Comparison of ENCODE assay signal across 7 cellular contexts in the genomic region with DNA sequence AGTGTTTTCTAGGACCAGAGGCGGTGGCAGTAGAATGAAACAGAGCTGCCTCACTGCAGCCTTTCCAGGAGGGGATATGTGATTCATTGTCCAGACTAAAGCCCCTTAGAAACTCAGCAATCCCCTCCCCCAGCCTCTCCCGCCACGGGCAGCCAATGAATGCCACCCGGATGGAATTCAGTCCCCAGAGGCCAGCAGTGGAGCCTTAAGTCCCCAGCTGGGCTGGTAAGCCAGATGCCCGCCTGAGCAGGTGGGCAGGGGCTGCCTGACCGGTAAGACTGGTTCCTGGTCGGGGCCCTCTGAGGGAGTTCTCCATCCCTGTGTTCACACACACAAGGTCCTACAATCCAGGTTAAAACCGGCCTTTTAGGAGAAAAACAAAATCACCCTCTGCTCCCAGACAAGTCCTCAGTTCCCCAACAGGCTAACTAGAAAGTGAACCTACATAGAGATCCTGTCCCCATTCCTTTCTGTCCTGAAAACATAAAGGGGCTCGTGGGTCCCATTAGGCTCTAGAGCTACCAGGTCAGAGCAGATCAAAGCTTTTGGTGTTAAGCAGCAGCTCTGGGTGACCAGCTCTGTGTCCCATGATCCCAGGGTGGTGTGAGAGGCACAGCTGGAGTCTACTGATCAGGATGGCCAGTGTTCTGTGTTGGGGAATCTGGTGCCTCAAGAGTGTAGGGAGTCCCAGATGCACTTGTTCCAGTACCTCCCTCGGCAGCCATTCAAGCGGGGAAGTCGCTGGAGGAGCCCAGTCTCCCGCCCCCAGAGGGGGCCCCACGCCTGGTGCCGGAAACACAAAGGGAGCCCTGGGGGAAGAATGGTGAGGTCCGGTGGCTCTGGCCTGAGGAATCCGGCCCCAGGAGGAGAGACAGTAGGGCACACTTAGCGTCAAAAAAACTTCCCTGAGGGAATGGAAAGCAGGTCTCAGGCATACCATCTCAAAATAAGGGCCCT. TPM values are rescaled to one million over a fixed set of nuclear protein-coding genes. Genes with fewer than 3 reads are reported as not detected.
A peak's percentile ranks its signal among the peaks of the same experiment; 100 is the strongest.
DNase-seq lines count a peak whose midpoint lies in the region; ATAC-seq and TF ChIP-seq lines count a peak whose summit lies in the region.

No MANE protein-coding gene starts in this region.

- peaks cover 0 to 13% of the 10 kb centered on the region in 2 donors for H3K36me3 Mint-ChIP-seq in activated T-cell treated with anti-CD3 and anti-CD28 coated beads, Interleukin-2, amount 50 U/mL, for 72 hours (ENCODE audit: insufficient read depth in 2 of 2)
- H3K36me3 Mint-ChIP-seq in glutamatergic neuron (ENCODE audit: unreplicated experiment), result no peaks in the 10 kb centered on the region

- ATAC-seq in activated T-cell treated with anti-CD3 and anti-CD28 coated beads, Interleukin-2, amount 50 U/mL, for 72 hours (replicated peaks in 1 of 2), result no peak
- ATAC-seq in HG03354 (IDR thresholded peaks at IDR 0.05; ENCODE audit: poor library complexity, severe bottlenecking, unreplicated experiment), result no peak

- no peaks in the 10 kb centered on the region for H3K9me3 Mint-ChIP-seq in activated T-cell treated with anti-CD3 and anti-CD28 coated beads, Interleukin-2, amount 50 U/mL, for 72 hours
- H3K9me3 Mint-ChIP-seq in glutamatergic neuron (ENCODE audit: unreplicated experiment), result peaks cover 19% of the 10 kb centered on the region

- H3K4me1 Mint-ChIP-seq in activated T-cell treated with anti-CD3 and anti-CD28 coated beads, Interleukin-2, amount 50 U/mL, for 72 hours (ENCODE audit: low read depth), result peaks cover 64% of the 10 kb centered on the region
- H3K4me1 Mint-ChIP-seq in glutamatergic neuron (ENCODE audit: low read depth, unreplicated experiment), result peaks cover 23% of the 10 kb centered on the region

- peak overlapping the region; percentile 89 to 97 for H3K4me3 Mint-ChIP-seq in activated T-cell treated with anti-CD3 and anti-CD28 coated beads, Interleukin-2, amount 50 U/mL, for 72 hours
- H3K4me3 Mint-ChIP-seq in glutamatergic neuron (ENCODE audit: unreplicated experiment), result peak overlapping the region; percentile 91

- peak overlapping the region; percentile 96 for H3K27ac Mint-ChIP-seq in activated T-cell treated with anti-CD3 and anti-CD28 coated beads, Interleukin-2, amount 50 U/mL, for 72 hours
- peak overlapping the region; percentile 99 for H3K27ac Mint-ChIP-seq in glutamatergic neuron (ENCODE audit: unreplicated experiment)

- H3K27me3 Mint-ChIP-seq in activated T-cell treated with anti-CD3 and anti-CD28 coated beads, Interleukin-2, amount 50 U/mL, for 72 hours (ENCODE audit: low read depth), result no peaks in the 10 kb centered on the region
- peaks cover 26% of the 10 kb centered on the region for H3K27me3 Mint-ChIP-seq in glutamatergic neuron (ENCODE audit: unreplicated experiment)

- DNase-seq in GM10266 (ENCODE audit: extremely low spot score) (peak; percentile 46), NCI-H1105 (lab: John Stamatoyannopoulos, UW) (peak; percentile 81), glutamatergic neuron (peak; percentile 87), renal cortical epithelial cell (ENCODE audit: low read depth) (peak; percentile 30)
- DNase-seq in activated T-cell treated with anti-CD3 and anti-CD28 coated beads, Interleukin-2, amount 50 U/mL, for 72 hours, result peak; percentile 40 to 54
- no peak for DNase-seq in effector CD8-positive, alpha-beta T cell (lab: John Stamatoyannopoulos, UW)

- TF ChIP-seq CTCF in GM10266 (IDR thresholded peaks at IDR 0.05; ENCODE audit: control insufficient read depth, insufficient read depth, low read depth, missing control alignments), result no peak
- TF ChIP-seq CTCF in glutamatergic neuron (IDR thresholded peaks at IDR 0.05; ENCODE audit: partially characterized antibody, unreplicated experiment), result no peak

RNA-seq across cellular contexts. Expression of a gene that starts 2.6 kb away (rescaled TPM):
- 10 to 100 TPM; 22.9 to 26.4 TPM for total RNA-seq in activated T-cell treated with anti-CD3 and anti-CD28 coated beads, Interleukin-2, amount 50 U/mL, for 72 hours
- total RNA-seq in glutamatergic neuron (ENCODE audit: unreplicated experiment), result 98.9 TPM
- 17.7 and 19.2 TPM in 2 replicates for total RNA-seq in renal cortical epithelial cell

RNA-seq across cellular contexts. Expression of a gene that starts 51.2 kb away (rescaled TPM):
- total RNA-seq in activated T-cell treated with anti-CD3 and anti-CD28 coated beads, Interleukin-2, amount 50 U/mL, for 72 hours, result 10 to 100 TPM; 34.1 to 39.5 TPM
- total RNA-seq in glutamatergic neuron (ENCODE audit: unreplicated experiment) (38.8 TPM), renal cortical epithelial cell (28.5 and 30.9 TPM in 2 replicates)

RNA-seq across cellular contexts. Expression of a gene that starts 55.9 kb away (rescaled TPM):
- total RNA-seq in activated T-cell treated with anti-CD3 and anti-CD28 coated beads, Interleukin-2, amount 50 U/mL, for 72 hours, result 100 to 1,000 TPM; 126 to 137 TPM
- total RNA-seq in glutamatergic neuron (ENCODE audit: unreplicated experiment), result 64.1 TPM
- 60.2 and 66.2 TPM in 2 replicates for total RNA-seq in renal cortical epithelial cell
